In genomic region chr1:1199961-1200875, GRCh38 we compare ENCODE assay signal across 12 cellular contexts. TPM values are rescaled to one million over a fixed set of nuclear protein-coding genes. Genes with fewer than 3 reads are reported as not detected.
A peak's percentile ranks its signal among the peaks of the same experiment; 100 is the strongest.
DNase-seq lines count a peak whose midpoint lies in the region; ATAC-seq, FAIRE-seq and TF ChIP-seq lines count a peak whose summit lies in the region.
"Had no signal": no experiment of that assay in that cellular context is flagged by ENCODE, and none has a peak within 500 bp of the region (broad histone marks: within the 10 kb centered on the region; RNA-seq: fewer than 3 reads in every experiment).

No MANE protein-coding gene starts in this region.

- peak overlapping the region; percentile 73 for H3K4me3 Mint-ChIP-seq in natural killer cell treated with Interleukin-12 subunit alpha and Interleukin-12 subunit beta and Interleukin-15 and Interleukin-18, amount 100 ng/mL, for 72 hours

- H3K9me3 Mint-ChIP-seq in natural killer cell treated with Interleukin-12 subunit alpha and Interleukin-12 subunit beta and Interleukin-15 and Interleukin-18, amount 100 ng/mL, for 72 hours: no peaks in the 10 kb centered on the region

- H3K9me1 ChIP-seq in K562 (ENCODE audit: control insufficient read depth, insufficient read depth, low read length): no peaks in the 10 kb centered on the region

- peak; percentile 51 for FAIRE-seq in K562 (lab: Jason Lieb, UNC)

- H3F3A ChIP-seq in MM.1S (ENCODE audit: insufficient read depth, low read length): no peaks in the 10 kb centered on the region

- no peaks in the 10 kb centered on the region for H3K9me2 ChIP-seq in MM.1S (replicated peaks; ENCODE audit: insufficient read depth, low read length)

- H3K4me3 ChIP-seq in BLaER1 treated with 17β-estradiol and CSF1 and Interleukin-3, amounts not matched to agents 10 nM and 100 nM: peak overlapping the region in 8 of 10 experiments; percentile 38 to 69 (median 55); a peak in 11 of 20 replicates
- peak overlapping the region; percentile 51; the same call in 1 of the 2 replicates for H3K4me3 ChIP-seq in HUES48 (ENCODE audit: low read depth, low read length)
- peak overlapping the region; percentile 51 for H3K4me3 ChIP-seq in K562
- no peak overlapping the region for H3K4me3 ChIP-seq in MM.1S (ENCODE audit: low read length)

- peaks cover 7 to 32% (median 20%) of the 10 kb centered on the region in 10 experiments for H3K4me1 ChIP-seq in BLaER1 treated with 17β-estradiol and CSF1 and Interleukin-3, amounts not matched to agents 10 nM and 100 nM
- H3K4me1 ChIP-seq in HUES48 (ENCODE audit: control insufficient read depth, insufficient read depth, low read length): no peaks in the 10 kb centered on the region
- H3K4me1 ChIP-seq in K562 (replicated peaks in 1 of 2; ENCODE audit: control insufficient read depth in 2 of 2, insufficient read depth in 2 of 2, low read length in 2 of 2): peaks cover 0 to 77% of the 10 kb centered on the region in 2 experiments; a peak in 4 of 5 replicates
- no peaks in the 10 kb centered on the region for H3K4me1 ChIP-seq in MM.1S (ENCODE audit: low read length)

- peak overlapping the region in 1 of 11 experiments; percentile 65; a peak in 2 of 22 replicates for H3K27ac ChIP-seq in BLaER1 treated with 17β-estradiol and CSF1 and Interleukin-3, amounts not matched to agents 10 nM and 100 nM
- H3K27ac ChIP-seq in HUES48 (ENCODE audit: low read depth, low read length) (no peak overlapping the region), K562 (ENCODE audit: extremely low read depth, low read depth, low read length) (no peak overlapping the region; the same call in 2 of the 3 replicates), MM.1S (ENCODE audit: low read length) (no peak overlapping the region)
- H3K27ac ChIP-seq: HL-60 had no signal

- no peak for TF ChIP-seq POLR2A in K562 (conservative IDR thresholded peaks at IDR 0.05)

- peak overlapping the region; percentile 97 to 99 for H3K27ac Mint-ChIP-seq in natural killer cell treated with Interleukin-12 subunit alpha and Interleukin-12 subunit beta and Interleukin-15 and Interleukin-18, amount 100 ng/mL, for 72 hours

- TF ChIP-seq CTCF in K562 (IDR thresholded peaks at IDR 0.05 in 2 of 3, conservative IDR thresholded peaks at IDR 0.05 in 1 of 3; ENCODE audit: insufficient read depth in 2 of 3, low read depth in 1 of 3, low read length in 3 of 3) (no peak), MM.1S (IDR thresholded peaks at IDR 0.05; ENCODE audit: low read length) (no peak)

- intact Hi-C loops in K562 (cut with micrococcal nuclease): no loop called here

- H3K4me2 ChIP-seq in BLaER1 treated with 17β-estradiol and CSF1 and Interleukin-3, amounts not matched to agents 10 nM and 100 nM: peak overlapping the region; percentile 62 to 93 (median 89)
- H3K4me2 ChIP-seq in K562 (ENCODE audit: insufficient read depth, low read length) (peak overlapping the region; percentile 54), MM.1S (ENCODE audit: low read depth, low read length) (no peak overlapping the region)

- DNase-seq in K562 (ENCODE audit: extremely low read depth in 1 of 4, low spot score in 3 of 4): peak in 1 of 4 experiments; percentile 16
- DNase-seq in natural killer cell treated with Interleukin-12 subunit alpha and Interleukin-12 subunit beta and Interleukin-15 and Interleukin-18, amount 100 ng/mL, for 72 hours (ENCODE audit: low spot score): peak; percentile 59
- DNase-seq in NCI-H1930 (lab: John Stamatoyannopoulos, UW): no peak
- DNase-seq in MM.1S: no peak
- no peak for DNase-seq in GM19238 (ENCODE audit: insufficient read length, low spot score)
- no peak for DNase-seq in CD1c-positive myeloid dendritic cell (ENCODE audit: extremely low spot score)
- DNase-seq: NCI-H1694 treated with DMSO at 0.1 percent for 48 hours, trophoblast cell had no signal

- peak overlapping the region in 3 of 11 experiments; percentile 38 to 69 (median 50); a peak in 7 of 22 replicates for H3K9ac ChIP-seq in BLaER1 treated with 17β-estradiol and CSF1 and Interleukin-3, amounts not matched to agents 10 nM and 100 nM
- H3K9ac ChIP-seq in HUES48 (ENCODE audit: low read depth, low read length): no peak overlapping the region
- H3K9ac ChIP-seq in K562 (ENCODE audit: insufficient read depth in 1 of 2, low read depth in 2 of 2, low read length in 2 of 2): peak overlapping the region; percentile 66 to 90; a peak in 3 of 4 replicates
- no peak overlapping the region for H3K9ac ChIP-seq in MM.1S (ENCODE audit: low read length)

- H3K27me3 Mint-ChIP-seq in natural killer cell treated with Interleukin-12 subunit alpha and Interleukin-12 subunit beta and Interleukin-15 and Interleukin-18, amount 100 ng/mL, for 72 hours: no peaks in the 10 kb centered on the region

- CTCF ChIA-PET in K562 (lab: Yijun Ruan, JAX; ENCODE audit: low intra/inter-chr PET ratio): no interaction called here

- BruUV-seq in K562 (replicated peaks; lab: Mats Ljungman, UMichigan): no TSS peak

- H3K4me1 Mint-ChIP-seq in natural killer cell treated with Interleukin-12 subunit alpha and Interleukin-12 subunit beta and Interleukin-15 and Interleukin-18, amount 100 ng/mL, for 72 hours (ENCODE audit: low read depth in 2 of 2): peaks cover 14 to 17% of the 10 kb centered on the region in 2 donors

- H3K79me2 ChIP-seq in K562 (ENCODE audit: control insufficient read depth, insufficient read depth, low read length): no peaks in the 10 kb centered on the region
- no peaks in the 10 kb centered on the region for H3K79me2 ChIP-seq in MM.1S (ENCODE audit: low read length)

- ATAC-seq in K562: no peak
- ATAC-seq in natural killer cell treated with Interleukin-12 subunit alpha and Interleukin-12 subunit beta and Interleukin-15 and Interleukin-18, amount 100 ng/mL, for 72 hours: no peak

- no peak for TF ChIP-seq EP300 in K562 (IDR thresholded peaks at IDR 0.05; ENCODE audit: low read length)

- H3K9me3 ChIP-seq in BLaER1 treated with 17β-estradiol and CSF1 and Interleukin-3, amounts not matched to agents 10 nM and 100 nM (replicated peaks in 1 of 11): peaks cover 3 to 14% (median 7%) of the 10 kb centered on the region in 11 experiments; a peak in 21 of 22 replicates
- H3K9me3 ChIP-seq in HUES48 (ENCODE audit: control insufficient read depth, insufficient read depth, low read length) (no peaks in the 10 kb centered on the region), K562 (replicated peaks; ENCODE audit: control insufficient read depth, insufficient read depth, low read depth, low read length) (no peaks in the 10 kb centered on the region; the same call in 1 of the 2 replicates), MM.1S (replicated peaks; ENCODE audit: insufficient read depth, low read length) (no peaks in the 10 kb centered on the region)

- H3K36me3 ChIP-seq in BLaER1 treated with 17β-estradiol and CSF1 and Interleukin-3, amounts not matched to agents 10 nM and 100 nM: no peaks in the 10 kb centered on the region
- H3K36me3 ChIP-seq in HUES48 (ENCODE audit: control insufficient read depth, insufficient read depth, low read length) (no peaks in the 10 kb centered on the region), K562 (ENCODE audit: control insufficient read depth, insufficient read depth, low read length) (no peaks in the 10 kb centered on the region), MM.1S (replicated peaks; ENCODE audit: insufficient read depth, low read length) (no peaks in the 10 kb centered on the region)

- H3K36me3 Mint-ChIP-seq in natural killer cell treated with Interleukin-12 subunit alpha and Interleukin-12 subunit beta and Interleukin-15 and Interleukin-18, amount 100 ng/mL, for 72 hours: peaks cover 2% of the 10 kb centered on the region

- in situ Hi-C loops in K562 (cut with MboI): no loop called here

- TF ChIP-seq RAD21 in K562 (CRISPR knock-in tag; conservative IDR thresholded peaks at IDR 0.05 in 1 of 2, IDR thresholded peaks at IDR 0.05 in 1 of 2): no peak

- H4K20me1 ChIP-seq in BLaER1 treated with 17β-estradiol and CSF1 and Interleukin-3, amounts not matched to agents 10 nM and 100 nM: peaks cover 0 to 13% (median 4%) of the 10 kb centered on the region in 11 experiments; a peak in 7 of 22 replicates
- H4K20me1 ChIP-seq in K562 (replicated peaks; ENCODE audit: control insufficient read depth, insufficient read depth, low read length) (no peaks in the 10 kb centered on the region), MM.1S (ENCODE audit: insufficient read depth, low read length) (no peaks in the 10 kb centered on the region)

- POLR2A ChIA-PET in K562 (lab: Yijun Ruan, JAX): interaction anchor here (0.9 to 1.4 kb wide), 2 partner anchors 10 to 31 kb away, joined by 3 to 4 read pairs; partner anchors contain the start of genes B3GALT6 and SDF4

- H3K27me3 ChIP-seq in BLaER1 treated with 17β-estradiol and CSF1 and Interleukin-3, amounts not matched to agents 10 nM and 100 nM: peaks cover 8 to 41% (median 19%) of the 10 kb centered on the region in 11 experiments
- H3K27me3 ChIP-seq in HUES48 (ENCODE audit: control insufficient read depth, insufficient read depth, low read length) (peaks cover 2% of the 10 kb centered on the region; the same call in 1 of the 2 replicates), K562 (ENCODE audit: control insufficient read depth in 2 of 2, insufficient read depth in 2 of 2, low read length in 2 of 2) (no peaks in the 10 kb centered on the region; a peak in 1 of 5 replicates), MM.1S (replicated peaks; ENCODE audit: insufficient read depth, low read length) (peaks cover 64% of the 10 kb centered on the region)

- WGBS in K562 (ENCODE audit: insufficient coverage, low coverage, missing lambda C conversion rate): 64% methylated on average over 24 of the region's 31 CpGs

- H2AFZ ChIP-seq in K562 (ENCODE audit: low read depth, low read length): peak overlapping the region; percentile 61; the same call in 1 of the 2 replicates
- no peak overlapping the region for H2AFZ ChIP-seq in MM.1S (ENCODE audit: low read length)

RNA-seq across cellular contexts. Expression of gene TNFRSF18, which starts 6.2 kb away (rescaled TPM):
- not detected in 2 replicates for total RNA-seq in K562 (2011; cell fraction: chromatin; rRNA removed; ENCODE audit: low replicate concordance)
- 0.50 TPM in 1 of 2 replicates, not detected in the other for total RNA-seq in K562 (2011; cell fraction: nucleolus; rRNA removed)
- total RNA-seq in K562 (2011; cell fraction: nucleoplasm; rRNA removed): not detected in 2 replicates
- total RNA-seq in K562 (2014; rRNA removed) (not detected in 2 replicates), K562 (2014; rRNA removed; fragmentation: Illumina TruSeq; extraction: Trizol) (not detected in 2 replicates), K562 (2015; rRNA removed; fragmentation: Illumina TruSeq; extraction: Trizol) (not detected in 2 replicates), K562 (2021) (0.27 TPM in 1 of 2 replicates, not detected in the other)
- polyA plus RNA-seq in K562 (2011; rRNA removed) (not detected in 2 replicates), K562 (2014; fragmentation: Illumina TruSeq; extraction: Trizol) (not detected in 2 replicates), K562 (2014; fragmentation: Nextera tagmentation; extraction: Ambion mirVana) (not detected), K562 (2014; rRNA removed) (0.24 TPM in 1 of 2 replicates, not detected in the other)
- not detected in 2 replicates for polyA plus RNA-seq in K562 (2011; cell fraction: cytosol; rRNA removed)
- 0.25 and 0.26 TPM in 2 replicates for polyA plus RNA-seq in K562 (2011; cell fraction: nucleus; rRNA removed)
- polyA plus RNA-seq in K562 (2012): 0.19 TPM in 1 of 2 replicates, not detected in the other
- not detected in 2 replicates for polyA minus RNA-seq in K562 (2011; rRNA and poly(A)+ RNA removed)
- polyA minus RNA-seq in K562 (2011; cell fraction: cytosol; rRNA and poly(A)+ RNA removed): not detected in 2 replicates
- not detected in 2 replicates for polyA minus RNA-seq in K562 (2011; cell fraction: nucleus; rRNA and poly(A)+ RNA removed)
- total RNA-seq in natural killer cell treated with Interleukin-12 subunit alpha and Interleukin-12 subunit beta and Interleukin-15 and Interleukin-18, amount 100 ng/mL, for 72 hours: 100 to 1,000 TPM; 295 to 591 TPM

RNA-seq across cellular contexts. Expression of gene TNFRSF4, which starts 13.7 kb away (rescaled TPM):
- 0.44 TPM in 1 of 2 replicates, not detected in the other for total RNA-seq in K562 (2011; cell fraction: chromatin; rRNA removed; ENCODE audit: low replicate concordance)
- total RNA-seq in K562 (2011; cell fraction: nucleolus; rRNA removed): 0.66 and 1.7 TPM in 2 replicates
- total RNA-seq in K562 (2011; cell fraction: nucleoplasm; rRNA removed): not detected in 2 replicates
- 0.23 TPM in 1 of 2 replicates, not detected in the other for total RNA-seq in K562 (2014; rRNA removed)
- total RNA-seq in K562 (2014; rRNA removed; fragmentation: Illumina TruSeq; extraction: Trizol): not detected in 2 replicates
- 0.07 TPM in 1 of 2 replicates, not detected in the other for total RNA-seq in K562 (2015; rRNA removed; fragmentation: Illumina TruSeq; extraction: Trizol)
- 0.44 and 0.47 TPM in 2 replicates for total RNA-seq in K562 (2021)
- polyA plus RNA-seq in K562 (2011; rRNA removed): 0.08 TPM in 1 of 2 replicates, not detected in the other
- polyA plus RNA-seq in K562 (2011; cell fraction: cytosol; rRNA removed): 0.19 and 0.39 TPM in 2 replicates
- polyA plus RNA-seq in K562 (2011; cell fraction: nucleus; rRNA removed): 0.74 and 1.3 TPM in 2 replicates
- polyA plus RNA-seq in K562 (2012): 0.65 TPM in 1 of 2 replicates, not detected in the other
- polyA plus RNA-seq in K562 (2014; fragmentation: Illumina TruSeq; extraction: Trizol): not detected in 2 replicates
- polyA plus RNA-seq in K562 (2014; fragmentation: Nextera tagmentation; extraction: Ambion mirVana): not detected
- 0.16 TPM in 1 of 2 replicates, not detected in the other for polyA plus RNA-seq in K562 (2014; rRNA removed)
- not detected in 2 replicates for polyA minus RNA-seq in K562 (2011; rRNA and poly(A)+ RNA removed)
- polyA minus RNA-seq in K562 (2011; cell fraction: cytosol; rRNA and poly(A)+ RNA removed): not detected in 2 replicates
- 0.22 and 0.27 TPM in 2 replicates for polyA minus RNA-seq in K562 (2011; cell fraction: nucleus; rRNA and poly(A)+ RNA removed)
- total RNA-seq in natural killer cell treated with Interleukin-12 subunit alpha and Interleukin-12 subunit beta and Interleukin-15 and Interleukin-18, amount 100 ng/mL, for 72 hours: 100 to 1,000 TPM in 1 of 2 donors, 10 to 100 TPM in 1; 56.8 to 305 TPM

RNA-seq across cellular contexts. Expression of gene TTLL10, which starts 26.5 kb away (rescaled TPM):
- total RNA-seq in K562 (2011; cell fraction: chromatin; rRNA removed; ENCODE audit: low replicate concordance): 0.21 TPM in 1 of 2 replicates, not detected in the other
- 0.17 TPM in 1 of 2 replicates, not detected in the other for total RNA-seq in K562 (2011; cell fraction: nucleolus; rRNA removed)
- total RNA-seq in K562 (2011; cell fraction: nucleoplasm; rRNA removed): not detected in 2 replicates
- total RNA-seq in K562 (2014; rRNA removed) (not detected in 2 replicates), K562 (2014; rRNA removed; fragmentation: Illumina TruSeq; extraction: Trizol) (not detected in 2 replicates), K562 (2015; rRNA removed; fragmentation: Illumina TruSeq; extraction: Trizol) (not detected in 2 replicates), K562 (2021) (not detected in 2 replicates)
- polyA plus RNA-seq in K562 (2011; rRNA removed) (not detected in 2 replicates), K562 (2014; fragmentation: Illumina TruSeq; extraction: Trizol) (not detected in 2 replicates), K562 (2014; fragmentation: Nextera tagmentation; extraction: Ambion mirVana) (not detected), K562 (2014; rRNA removed) (not detected in 2 replicates)
- polyA plus RNA-seq in K562 (2011; cell fraction: cytosol; rRNA removed): 0.06 TPM in 1 of 2 replicates, not detected in the other
- polyA plus RNA-seq in K562 (2011; cell fraction: nucleus; rRNA removed): 0.07 and 0.38 TPM in 2 replicates
- polyA plus RNA-seq in K562 (2012): 0.10 TPM in 1 of 2 replicates, not detected in the other
- polyA minus RNA-seq in K562 (2011; rRNA and poly(A)+ RNA removed): not detected in 2 replicates
- not detected in 2 replicates for polyA minus RNA-seq in K562 (2011; cell fraction: cytosol; rRNA and poly(A)+ RNA removed)
- 0.13 TPM in 1 of 2 replicates, not detected in the other for polyA minus RNA-seq in K562 (2011; cell fraction: nucleus; rRNA and poly(A)+ RNA removed)
- total RNA-seq in natural killer cell treated with Interleukin-12 subunit alpha and Interleukin-12 subunit beta and Interleukin-15 and Interleukin-18, amount 100 ng/mL, for 72 hours: under 1 TPM in 1 of 2 donors, not detected in 1; 0.31 TPM
- total RNA-seq: glomerular endothelial cell had no signal

RNA-seq across cellular contexts. Expression of gene SDF4, which starts 31.6 kb away (rescaled TPM):
- 114 and 239 TPM in 2 replicates for total RNA-seq in K562 (2011; cell fraction: chromatin; rRNA removed; ENCODE audit: low replicate concordance)
- 360 and 385 TPM in 2 replicates for total RNA-seq in K562 (2011; cell fraction: nucleolus; rRNA removed)
- total RNA-seq in K562 (2011; cell fraction: nucleoplasm; rRNA removed): 146 and 213 TPM in 2 replicates
- total RNA-seq in K562 (2014; rRNA removed) (82.6 and 118 TPM in 2 replicates), K562 (2014; rRNA removed; fragmentation: Illumina TruSeq; extraction: Trizol) (18.1 and 30.3 TPM in 2 replicates), K562 (2015; rRNA removed; fragmentation: Illumina TruSeq; extraction: Trizol) (62.2 and 65.2 TPM in 2 replicates), K562 (2021) (152 and 160 TPM in 2 replicates)
- polyA plus RNA-seq in K562 (2011; rRNA removed) (43.8 and 77.2 TPM in 2 replicates), K562 (2014; fragmentation: Illumina TruSeq; extraction: Trizol) (66.0 and 88.1 TPM in 2 replicates), K562 (2014; fragmentation: Nextera tagmentation; extraction: Ambion mirVana) (1 to 10 TPM in 1 of 2 experiments, under 1 TPM in 1; 0.35 to 4.9 TPM), K562 (2014; rRNA removed) (93.4 and 101 TPM in 2 replicates)
- polyA plus RNA-seq in K562 (2011; cell fraction: cytosol; rRNA removed): 44.3 and 73.9 TPM in 2 replicates
- polyA plus RNA-seq in K562 (2011; cell fraction: nucleus; rRNA removed): 122 and 161 TPM in 2 replicates
- 112 and 208 TPM in 2 replicates for polyA plus RNA-seq in K562 (2012)
- 59.1 and 63.4 TPM in 2 replicates for polyA minus RNA-seq in K562 (2011; rRNA and poly(A)+ RNA removed)
- 37.0 and 61.3 TPM in 2 replicates for polyA minus RNA-seq in K562 (2011; cell fraction: cytosol; rRNA and poly(A)+ RNA removed)
- 48.9 and 83.4 TPM in 2 replicates for polyA minus RNA-seq in K562 (2011; cell fraction: nucleus; rRNA and poly(A)+ RNA removed)
- total RNA-seq in natural killer cell treated with Interleukin-12 subunit alpha and Interleukin-12 subunit beta and Interleukin-15 and Interleukin-18, amount 100 ng/mL, for 72 hours: 100 to 1,000 TPM; 243 to 251 TPM

RNA-seq across cellular contexts. Expression of gene B3GALT6, which starts 31.8 kb away (rescaled TPM):
- 17.5 and 35.5 TPM in 2 replicates for total RNA-seq in K562 (2011; cell fraction: chromatin; rRNA removed; ENCODE audit: low replicate concordance)
- 36.8 and 43.7 TPM in 2 replicates for total RNA-seq in K562 (2011; cell fraction: nucleolus; rRNA removed)
- total RNA-seq in K562 (2011; cell fraction: nucleoplasm; rRNA removed): 21.1 and 24.3 TPM in 2 replicates
- 29.8 and 33.0 TPM in 2 replicates for total RNA-seq in K562 (2014; rRNA removed)
- 6.8 and 9.0 TPM in 2 replicates for total RNA-seq in K562 (2014; rRNA removed; fragmentation: Illumina TruSeq; extraction: Trizol)
- total RNA-seq in K562 (2015; rRNA removed; fragmentation: Illumina TruSeq; extraction: Trizol): 12.8 and 13.9 TPM in 2 replicates
- 27.9 and 28.1 TPM in 2 replicates for total RNA-seq in K562 (2021)
- polyA plus RNA-seq in K562 (2011; rRNA removed): 5.6 and 7.8 TPM in 2 replicates
- polyA plus RNA-seq in K562 (2011; cell fraction: cytosol; rRNA removed): 10.2 and 34.2 TPM in 2 replicates
- 7.7 and 12.7 TPM in 2 replicates for polyA plus RNA-seq in K562 (2011; cell fraction: nucleus; rRNA removed)
- polyA plus RNA-seq in K562 (2012): 13.9 and 16.7 TPM in 2 replicates
- 8.4 and 9.9 TPM in 2 replicates for polyA plus RNA-seq in K562 (2014; fragmentation: Illumina TruSeq; extraction: Trizol)
- 1 to 10 TPM in 1 of 2 experiments, under 1 TPM in 1; 0.68 to 1.0 TPM for polyA plus RNA-seq in K562 (2014; fragmentation: Nextera tagmentation; extraction: Ambion mirVana)
- polyA plus RNA-seq in K562 (2014; rRNA removed): 15.8 and 17.2 TPM in 2 replicates
- polyA minus RNA-seq in K562 (2011; rRNA and poly(A)+ RNA removed): 6.9 and 10.1 TPM in 2 replicates
- polyA minus RNA-seq in K562 (2011; cell fraction: cytosol; rRNA and poly(A)+ RNA removed): 9.6 and 12.9 TPM in 2 replicates
- 23.0 and 24.2 TPM in 2 replicates for polyA minus RNA-seq in K562 (2011; cell fraction: nucleus; rRNA and poly(A)+ RNA removed)
- 10 to 100 TPM; 23.8 to 28.1 TPM for total RNA-seq in natural killer cell treated with Interleukin-12 subunit alpha and Interleukin-12 subunit beta and Interleukin-15 and Interleukin-18, amount 100 ng/mL, for 72 hours

Comparison
In these comparisons a context has a peak if more than half of its experiments do, and no peak if none do; other contexts are left out.
1. H3K9ac ChIP-seq: peak in K562 (2 of 2); none in HUES48 (single experiment) and MM.1S (single experiment).
2. RNA of gene TNFRSF18, which starts 6.2 kb away (total RNA-seq): 295 to 591 TPM in natural killer cell treated with Interleukin-12 subunit alpha and Interleukin-12 subunit beta and Interleukin-15 and Interleukin-18, amount 100 ng/mL, for 72 hours; 0.27 to 0.50 TPM in K562; every median in the first group is over 100 times any median in the second.
3. RNA of gene TNFRSF4, which starts 13.7 kb away (total RNA-seq): 56.8 to 305 TPM in natural killer cell treated with Interleukin-12 subunit alpha and Interleukin-12 subunit beta and Interleukin-15 and Interleukin-18, amount 100 ng/mL, for 72 hours; 0.07 to 1.7 TPM in K562; every median in the first group is over 10 times any median in the second.